ENCODE assay signal across 11 cellular contexts in the genomic region with DNA sequence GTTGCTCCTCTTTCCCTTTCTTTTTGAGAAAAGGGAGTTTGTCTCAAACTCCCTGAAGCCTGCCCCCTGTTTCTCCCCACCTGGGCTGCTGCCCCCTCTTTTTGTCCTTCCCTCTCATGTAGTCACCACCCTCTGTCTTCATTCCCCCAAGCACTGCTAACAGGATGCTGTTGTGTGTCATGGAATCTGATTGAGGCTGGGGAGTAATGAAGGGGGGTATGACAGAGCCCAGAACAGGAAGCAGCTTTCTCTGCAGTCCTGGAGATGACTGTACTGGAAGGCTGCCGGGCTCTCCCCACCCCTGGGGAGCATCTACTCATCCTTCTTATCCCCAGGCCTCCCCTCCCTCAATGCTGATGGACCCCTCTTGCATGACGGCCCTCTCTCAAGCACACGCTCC.
DNase-seq lines count a peak whose midpoint lies in the region; ATAC-seq and TF ChIP-seq lines count a peak whose summit lies in the region.
"Had no signal": no experiment of that assay in that cellular context is flagged by ENCODE, and none has a peak within 500 bp of the region (broad histone marks: within the 10 kb centered on the region; RNA-seq: fewer than 3 reads in every experiment).

No MANE protein-coding gene starts in this region.

- peak overlapping the region; percentile 26; the same call in 1 of the 2 replicates for H3K4me2 ChIP-seq in BLaER1
- H3K4me2 ChIP-seq in neural progenitor cell = no peak overlapping the region

- H3K27me3 ChIP-seq in BLaER1 = no peaks in the 10 kb centered on the region
- H3K27me3 ChIP-seq in neural progenitor cell = no peaks in the 10 kb centered on the region

- H3K9me3 ChIP-seq in BLaER1 = no peaks in the 10 kb centered on the region
- no peaks in the 10 kb centered on the region for H3K9me3 ChIP-seq in neural progenitor cell (ENCODE audit: low read depth)

- no peaks in the 10 kb centered on the region for H3K79me2 ChIP-seq in neural progenitor cell (ENCODE audit: low read depth)

- H3K4me3 ChIP-seq in BLaER1 = no peak overlapping the region
- H3K4me3 ChIP-seq in neural progenitor cell = no peak overlapping the region

- peak overlapping the region; percentile 37 for H2AFZ ChIP-seq in neural progenitor cell (replicated peaks)

- no peak for ATAC-seq in GM19023 (IDR thresholded peaks at IDR 0.05; ENCODE audit: unreplicated experiment)
- ATAC-seq: activated CD8-positive, alpha-beta T cell treated with anti-CD3 and anti-CD28 coated beads for 36 hours had no signal

- H4K20me1 ChIP-seq in BLaER1 (no peaks in the 10 kb centered on the region), neural progenitor cell (ENCODE audit: low read depth) (no peaks in the 10 kb centered on the region)

- H3K27ac Mint-ChIP-seq in neural progenitor cell = no peak overlapping the region
- H3K27ac Mint-ChIP-seq: activated CD8-positive, alpha-beta T cell treated with anti-CD3 and anti-CD28 coated beads for 36 hours had no signal

- H3K4me1 ChIP-seq in BLaER1 (peaks cover 11% of the 10 kb centered on the region), neural progenitor cell (peaks cover 16% of the 10 kb centered on the region)

- H3K9me3 Mint-ChIP-seq in neural progenitor cell = peaks cover 2% of the 10 kb centered on the region
- H3K9me3 Mint-ChIP-seq: activated CD8-positive, alpha-beta T cell treated with anti-CD3 and anti-CD28 coated beads for 36 hours had no signal

- no peaks in the 10 kb centered on the region for H3F3A ChIP-seq in neural progenitor cell (ENCODE audit: low read depth)

- peaks cover 7% of the 10 kb centered on the region for H3K27me3 Mint-ChIP-seq in neural progenitor cell (ENCODE audit: insufficient read depth, low read depth)

- no peak overlapping the region for H3K4me3 Mint-ChIP-seq in neural progenitor cell
- H3K4me3 Mint-ChIP-seq: activated CD8-positive, alpha-beta T cell treated with anti-CD3 and anti-CD28 coated beads for 36 hours had no signal

- no peak for TF ChIP-seq CTCF in neural progenitor cell (IDR thresholded peaks at IDR 0.05)

- H3K9ac ChIP-seq in BLaER1 (no peak overlapping the region), neural progenitor cell (no peak overlapping the region)

- H3K36me3 ChIP-seq in BLaER1 (no peaks in the 10 kb centered on the region), neural progenitor cell (no peaks in the 10 kb centered on the region)

- no peak overlapping the region for H3K27ac ChIP-seq in BLaER1
- no peak overlapping the region for H3K27ac ChIP-seq in neural progenitor cell

- H3K4me1 Mint-ChIP-seq in neural progenitor cell = peaks cover 37% of the 10 kb centered on the region

- DNase-seq in NCI-H226 (peak; percentile 76), dermis blood vessel endothelial cell (peak; percentile 89), neural progenitor cell (ENCODE audit: low spot score) (no peak), SIG-M5 treated with dmso at 0.1 percent for 504 hours (lab: John Stamatoyannopoulos, UW; ENCODE audit: unreplicated experiment) (no peak)
- DNase-seq in activated CD8-positive, alpha-beta memory T cell treated with anti-CD3 and anti-CD28 coated beads for 24 hours = no peak
- DNase-seq in activated effector memory CD4-positive, alpha-beta T cell treated with Interleukin-2 at 50 U/mL for 16 hours = no peak
- DNase-seq: activated CD8-positive, alpha-beta T cell treated with anti-CD3 and anti-CD28 coated beads for 36 hours; DMS 273 treated with DMSO at 0.1 percent for 48 hours; NCI-H2029 treated with DMSO at 0.1 percent for 48 hours had no signal

- H3K36me3 Mint-ChIP-seq in neural progenitor cell = no peaks in the 10 kb centered on the region

Comparison
In these comparisons a context has a peak if more than half of its experiments do, and no peak if none do; other contexts are left out.
1. DNase-seq: peak in NCI-H226 (single experiment) and dermis blood vessel endothelial cell (single experiment); none in neural progenitor cell (single experiment), activated CD8-positive, alpha-beta memory T cell treated with anti-CD3 and anti-CD28 coated beads for 24 hours (single experiment), SIG-M5 treated with dmso at 0.1 percent for 504 hours (single experiment) and activated effector memory CD4-positive, alpha-beta T cell treated with Interleukin-2 at 50 U/mL for 16 hours (single experiment).